Comparison of ENCODE assay signal across 8 cellular contexts in genomic region chr4:1183985-1184773, GRCh38. TPM values are rescaled to one million over a fixed set of nuclear protein-coding genes. Genes with fewer than 3 reads are reported as not detected.
A peak's percentile ranks its signal among the peaks of the same experiment; 100 is the strongest.
DNase-seq lines count a peak whose midpoint lies in the region; ATAC-seq and TF ChIP-seq lines count a peak whose summit lies in the region.

No MANE protein-coding gene starts in this region.

- H3K23ac ChIP-seq in IMR-90 (ENCODE audit: low read depth, low read length) = peak overlapping the region; percentile 31; the same call in 1 of the 2 replicates

- peak overlapping the region; percentile 79 for H2AK5ac ChIP-seq in IMR-90 (ENCODE audit: low read depth, low read length)

- peak overlapping the region; percentile 75; the same call in 1 of the 2 replicates for H3K14ac ChIP-seq in IMR-90 (replicated peaks; ENCODE audit: low read depth, low read length)

- peak overlapping the region; percentile 77 for H2BK20ac ChIP-seq in IMR-90 (ENCODE audit: low read depth, low read length)

- ATAC-seq in IMR-90 (ENCODE audit: low read depth) (peak; percentile 21; the same call in 1 of the 2 replicates), HG03565 (IDR thresholded peaks at IDR 0.05; ENCODE audit: unreplicated experiment) (no peak), HG02840 (IDR thresholded peaks at IDR 0.05; ENCODE audit: low FRiP score, unreplicated experiment) (no peak)
- peak; percentile 41 for ATAC-seq in effector memory CD8-positive, alpha-beta T cell (replicated peaks)

- peak overlapping the region; percentile 16; the same call in 1 of the 2 replicates for H3K56ac ChIP-seq in IMR-90 (ENCODE audit: extremely low read depth, insufficient read depth, low read length)

- H3K9me3 Mint-ChIP-seq in activated naive CD4-positive, alpha-beta T cell treated with anti-CD3 and anti-CD28 coated beads for 36 hours = peaks cover 9% of the 10 kb centered on the region
- peaks cover 8 to 10% of the 10 kb centered on the region in 2 donors for H3K9me3 Mint-ChIP-seq in effector memory CD8-positive, alpha-beta T cell

- DNase-seq in activated naive CD4-positive, alpha-beta T cell treated with anti-CD3 and anti-CD28 coated beads for 36 hours = no peak
- DNase-seq in activated naive CD4-positive, alpha-beta T cell treated with anti-CD3 and anti-CD28 coated beads, Interleukin-2, amount 50 U/mL, for 16 hours = no peak
- DNase-seq in IMR-90 (no peak), tibial nerve (ENCODE audit: low spot score in 2 of 2) (no peak), GM19240 (ENCODE audit: insufficient read length, low spot score) (no peak)
- no peak for DNase-seq in effector memory CD8-positive, alpha-beta T cell

- peak overlapping the region; percentile 75 for H4K91ac ChIP-seq in IMR-90 (ENCODE audit: insufficient read depth, low read depth, low read length)

- CTCF ChIA-PET in activated naive CD4-positive, alpha-beta T cell treated with anti-CD3 and anti-CD28 coated beads for 36 hours (lab: Charles Lee) = interaction anchor here (0.6 to 1.5 kb wide), 4 partner anchors 9 to 146 kb away, joined by 3 to 5 read pairs (median 5); no protein-coding TSS in a partner anchor
- CTCF ChIA-PET in IMR-90 (lab: Yijun Ruan, JAX) = interaction anchor here (1.1 kb wide), 1 partner anchor 8 kb away, joined by 4 read pairs; no protein-coding TSS in a partner anchor

- in situ Hi-C loops in IMR-90 (cut with MboI; ENCODE audit: low sequenced_read_pairs) = no loop called here

- peaks cover 11% of the 10 kb centered on the region for H3K4me1 Mint-ChIP-seq in activated naive CD4-positive, alpha-beta T cell treated with anti-CD3 and anti-CD28 coated beads for 36 hours (ENCODE audit: low read depth)
- peaks cover 24 to 42% of the 10 kb centered on the region in 2 donors for H3K4me1 Mint-ChIP-seq in effector memory CD8-positive, alpha-beta T cell (ENCODE audit: low read depth in 2 of 2)

- H3K27me3 Mint-ChIP-seq in activated naive CD4-positive, alpha-beta T cell treated with anti-CD3 and anti-CD28 coated beads for 36 hours (ENCODE audit: low read depth) = peaks cover 16% of the 10 kb centered on the region
- no peaks in the 10 kb centered on the region for H3K27me3 Mint-ChIP-seq in effector memory CD8-positive, alpha-beta T cell

- H2BK120ac ChIP-seq in IMR-90 (ENCODE audit: low read depth, low read length) = peak overlapping the region; percentile 84

- H3K27me3 ChIP-seq in IMR-90 (ENCODE audit: control insufficient read depth, insufficient read depth, low read length) (no peaks in the 10 kb centered on the region), tibial nerve (no peaks in the 10 kb centered on the region)

- TF ChIP-seq POLR2A in IMR-90 (IDR thresholded peaks at IDR 0.05; ENCODE audit: low read depth, low read length) (no peak), tibial nerve (IDR thresholded peaks at IDR 0.05) (no peak)

- peak overlapping the region; percentile 86 for H2BK5ac ChIP-seq in IMR-90 (ENCODE audit: low read depth, low read length, poor library complexity, severe bottlenecking)

- H4K20me1 ChIP-seq in IMR-90 (ENCODE audit: insufficient read depth, low read length) = no peaks in the 10 kb centered on the region

- H3K27ac Mint-ChIP-seq in activated naive CD4-positive, alpha-beta T cell treated with anti-CD3 and anti-CD28 coated beads for 36 hours = no peak overlapping the region
- peak overlapping the region; percentile 60 to 70 for H3K27ac Mint-ChIP-seq in effector memory CD8-positive, alpha-beta T cell

- no peaks in the 10 kb centered on the region for H3K9me1 ChIP-seq in IMR-90 (ENCODE audit: insufficient read depth, low read length)

- no peaks in the 10 kb centered on the region; a peak in 1 of 4 replicates for H3K79me1 ChIP-seq in IMR-90 (ENCODE audit: low read depth in 1 of 2, low read length in 2 of 2)

- intact Hi-C loops in activated naive CD4-positive, alpha-beta T cell treated with anti-CD3 and anti-CD28 coated beads for 36 hours (cut with micrococcal nuclease) = no loop called here
- intact Hi-C loops in IMR-90 (cut with micrococcal nuclease) = no loop called here

- H3K4me2 ChIP-seq in IMR-90 (ENCODE audit: low read depth, low read length) = peak overlapping the region; percentile 48; the same call in 1 of the 2 replicates

- H3K27ac ChIP-seq in IMR-90 (ENCODE audit: insufficient read depth, low read length) (peak overlapping the region; percentile 80), tibial nerve (peak overlapping the region in 3 of 4 donors; percentile 2 to 80 (median 63))

- H3K18ac ChIP-seq in IMR-90 (ENCODE audit: low read depth, low read length) = peak overlapping the region; percentile 91

- TF ChIP-seq RAD21 in IMR-90 (IDR thresholded peaks at IDR 0.05; ENCODE audit: low read length) = no peak

- H2AFZ ChIP-seq in IMR-90 (replicated peaks; ENCODE audit: low read length, poor library complexity) = no peak overlapping the region

- peaks cover 6% of the 10 kb centered on the region for H3K36me3 Mint-ChIP-seq in activated naive CD4-positive, alpha-beta T cell treated with anti-CD3 and anti-CD28 coated beads for 36 hours (ENCODE audit: low read depth)
- peaks cover 16% of the 10 kb centered on the region for H3K36me3 Mint-ChIP-seq in effector memory CD8-positive, alpha-beta T cell (ENCODE audit: insufficient read depth)

- TF ChIP-seq EP300 in tibial nerve (IDR thresholded peaks at IDR 0.05) = peak in 1 of 2 donors; percentile 21

- WGBS in IMR-90 (ENCODE audit: extremely low coverage in 2 of 2, insufficient read length in 1 of 2), 2 experiments = no CpG with 5 or more reads among the region's 6 CpGs
- 31 to 42% methylated on average over 6 of the region's 6 CpGs for WGBS in tibial nerve, 2 donors

- H3K9me3 ChIP-seq in IMR-90 (ENCODE audit: control insufficient read depth, insufficient read depth, low read length) = peaks cover 15% of the 10 kb centered on the region
- no peaks in the 10 kb centered on the region for H3K9me3 ChIP-seq in tibial nerve

- peak overlapping the region; percentile 51 for H4K5ac ChIP-seq in IMR-90 (ENCODE audit: low read depth, low read length)

- H3K4me3 ChIP-seq in IMR-90 (ENCODE audit: insufficient read depth, low read depth, low read length) (no peak overlapping the region), tibial nerve (peak overlapping the region in 2 of 4 donors; percentile 10 to 19)

- dilution Hi-C loops in IMR-90 (cut with HindIII; ENCODE audit: low sequenced_read_pairs, unreplicated experiment) = no loop called here

- BruUV-seq in IMR-90 (replicated peaks; lab: Mats Ljungman, UMichigan) = no TSS peak

- peaks cover 3% of the 10 kb centered on the region for H3K4me1 ChIP-seq in IMR-90 (ENCODE audit: control insufficient read depth, insufficient read depth, low read length)
- peaks cover 0 to 16% (median 2%) of the 10 kb centered on the region in 4 donors for H3K4me1 ChIP-seq in tibial nerve

- TF ChIP-seq CTCF in IMR-90 (conservative IDR thresholded peaks at IDR 0.05; ENCODE audit: low read depth, low read length) (no peak), tibial nerve (IDR thresholded peaks at IDR 0.05) (no peak)

- no peak overlapping the region for H2AK9ac ChIP-seq in IMR-90 (replicated peaks; ENCODE audit: low read depth, low read length, poor library complexity)

- peak overlapping the region; percentile 87 for H2BK15ac ChIP-seq in IMR-90 (ENCODE audit: low read depth, low read length)

- POLR2A ChIA-PET in IMR-90 (lab: Charles Lee; ENCODE audit: unreplicated experiment) = interaction anchor here (1.0 to 1.4 kb wide), 2 partner anchors 8 to 61 kb away, joined by 3 to 5 read pairs; no protein-coding TSS in a partner anchor

- peak overlapping the region; percentile 84 for H3K4ac ChIP-seq in IMR-90 (ENCODE audit: low read depth, low read length)

- H3K9ac ChIP-seq in IMR-90 (ENCODE audit: low read depth, low read length) = peak overlapping the region; percentile 64

- H3K4me3 Mint-ChIP-seq in activated naive CD4-positive, alpha-beta T cell treated with anti-CD3 and anti-CD28 coated beads for 36 hours = peak overlapping the region; percentile 17
- H3K4me3 Mint-ChIP-seq in effector memory CD8-positive, alpha-beta T cell = peak overlapping the region; percentile 66 to 74

- H3K36me3 ChIP-seq in IMR-90 (ENCODE audit: control insufficient read depth, insufficient read depth, low read length) (no peaks in the 10 kb centered on the region), tibial nerve (no peaks in the 10 kb centered on the region)

- H4K8ac ChIP-seq in IMR-90 (ENCODE audit: low read depth in 2 of 2, low read length in 2 of 2) = peak overlapping the region; percentile 78 to 90; a peak in 3 of 4 replicates

TF ChIP-seq in IMR-90, 13 proteins besides CTCF, POLR2A, EP300 and RAD21:
- no peak for TF ChIP-seq SMC3 (IDR thresholded peaks at IDR 0.05; ENCODE audit: low read depth, low read length)

RNA-seq across cellular contexts. Expression of gene SPON2, which starts 11.8 kb away (rescaled TPM):
- total RNA-seq in activated naive CD4-positive, alpha-beta T cell treated with anti-CD3 and anti-CD28 coated beads for 36 hours = 1 to 10 TPM; 4.8 to 5.5 TPM
- total RNA-seq in IMR-90 (2012; rRNA removed) (21.1 and 21.7 TPM in 2 replicates), tibial nerve (10 to 100 TPM; 39.3 to 91.0 (median 45.5) TPM)
- polyA plus RNA-seq in IMR-90 (2012; rRNA removed) = 177 and 209 TPM in 2 replicates
- 208 and 420 TPM in 2 replicates for polyA plus RNA-seq in IMR-90 (2012; cell fraction: cytosol; rRNA removed)
- polyA plus RNA-seq in IMR-90 (2012; cell fraction: nucleus; rRNA removed; ENCODE audit: low replicate concordance) = 476 and 980 TPM in 2 replicates

Comparison
In these comparisons a context has a peak if more than half of its experiments do, and no peak if none do; other contexts are left out.
1. ATAC-seq: peak in IMR-90 (single experiment) and effector memory CD8-positive, alpha-beta T cell (single experiment); none in HG03565 (single experiment) and HG02840 (single experiment).